Comparison of ENCODE assay signal across 8 cellular contexts in genomic region chr16:4182581-4183257, GRCh38. TPM values are rescaled to one million over a fixed set of nuclear protein-coding genes. Genes with fewer than 3 reads are reported as not detected.
DNase-seq lines count a peak whose midpoint lies in the region; ATAC-seq and TF ChIP-seq lines count a peak whose summit lies in the region.

No MANE protein-coding gene starts in this region.

- CTCF ChIA-PET in A673 (lab: Charles Lee), result no interaction called here

- H3K36me3 Mint-ChIP-seq in activated naive CD8-positive, alpha-beta T cell treated with anti-CD3 and anti-CD28 coated beads for 36 hours, result no peaks in the 10 kb centered on the region

- H3K27me3 ChIP-seq in A673 (replicated peaks; ENCODE audit: insufficient read depth, low read depth, low read length, poor library complexity) (no peaks in the 10 kb centered on the region), layer of hippocampus (ENCODE audit: control insufficient read depth, insufficient read depth, low read length) (no peaks in the 10 kb centered on the region), tibial nerve (no peaks in the 10 kb centered on the region)

- H3K27ac ChIP-seq in A673 (ENCODE audit: low read depth, low read length, poor library complexity, severe bottlenecking) (peak overlapping the region; percentile 82), layer of hippocampus (ENCODE audit: low read depth, low read length) (peak overlapping the region; percentile 95), tibial nerve (peak overlapping the region; percentile 83 to 98 (median 92))

- peak; percentile 27 for DNase-seq in A673 (ENCODE audit: low spot score)
- DNase-seq in activated naive CD8-positive, alpha-beta T cell treated with anti-CD3 and anti-CD28 coated beads for 36 hours, result no peak
- DNase-seq in tibial nerve (ENCODE audit: low spot score in 2 of 2), result no peak
- no peak for DNase-seq in kidney glomerular epithelial cell (lab: John Stamatoyannopoulos, UW)
- DNase-seq in GM03348 (ENCODE audit: low spot score), result no peak

- no peak for TF ChIP-seq POLR2A in tibial nerve (IDR thresholded peaks at IDR 0.05)

- no peaks in the 10 kb centered on the region for H3K9me3 Mint-ChIP-seq in activated naive CD8-positive, alpha-beta T cell treated with anti-CD3 and anti-CD28 coated beads for 36 hours

- intact Hi-C loops in A673 (cut with micrococcal nuclease; ENCODE audit: unreplicated experiment), result loop anchor here (10.0 kb wide), 1 partner anchor 188 kb away; no protein-coding TSS in a partner anchor

- H3K4me1 ChIP-seq in A673 (ENCODE audit: insufficient read depth, low read length, poor library complexity, severe bottlenecking), result no peaks in the 10 kb centered on the region
- H3K4me1 ChIP-seq in tibial nerve, result peaks cover 0 to 19% (median 6%) of the 10 kb centered on the region in 4 donors

- peak overlapping the region; percentile 82 for H3K27ac Mint-ChIP-seq in activated naive CD8-positive, alpha-beta T cell treated with anti-CD3 and anti-CD28 coated beads for 36 hours

- ATAC-seq in GM19351 (IDR thresholded peaks at IDR 0.05; ENCODE audit: unreplicated experiment), result peak; percentile 36
- peak; percentile 24 for ATAC-seq in HG03457 (IDR thresholded peaks at IDR 0.05; ENCODE audit: unreplicated experiment)

- peaks cover 7% of the 10 kb centered on the region for H3K27me3 Mint-ChIP-seq in activated naive CD8-positive, alpha-beta T cell treated with anti-CD3 and anti-CD28 coated beads for 36 hours

- WGBS in tibial nerve, 2 donors, result 87 to 88% methylated on average over 24 of the region's 24 CpGs

- H3K4me3 ChIP-seq in A673 (ENCODE audit: low read depth, low read length, poor library complexity, severe bottlenecking) (peak overlapping the region; percentile 63), tibial nerve (peak overlapping the region; percentile 52 to 88 (median 77))

- TF ChIP-seq EP300 in tibial nerve (IDR thresholded peaks at IDR 0.05), result no peak

- POLR2A ChIA-PET in A673 (lab: Charles Lee; ENCODE audit: low non-redundant PET), result no interaction called here

- TF ChIP-seq CTCF in A673 (conservative IDR thresholded peaks at IDR 0.05; ENCODE audit: low read depth, low read length), result no peak
- no peak for TF ChIP-seq CTCF in tibial nerve (IDR thresholded peaks at IDR 0.05)

- BruUV-seq in A673 (replicated peaks; lab: Mats Ljungman, UMichigan), result no TSS peak

- peak overlapping the region; percentile 80 for H3K4me3 Mint-ChIP-seq in activated naive CD8-positive, alpha-beta T cell treated with anti-CD3 and anti-CD28 coated beads for 36 hours

- peaks cover 9% of the 10 kb centered on the region for H3K4me1 Mint-ChIP-seq in activated naive CD8-positive, alpha-beta T cell treated with anti-CD3 and anti-CD28 coated beads for 36 hours

- H3K36me3 ChIP-seq in A673 (ENCODE audit: insufficient read depth, low read length, poor library complexity, severe bottlenecking) (no peaks in the 10 kb centered on the region), tibial nerve (no peaks in the 10 kb centered on the region)

- H3K9me3 ChIP-seq in A673 (ENCODE audit: low read depth, low read length, poor library complexity, severe bottlenecking) (no peaks in the 10 kb centered on the region), tibial nerve (no peaks in the 10 kb centered on the region)

RNA-seq across cellular contexts. Expression of gene SRL, which starts 59.2 kb away (rescaled TPM):
- total RNA-seq in A673 (2021) (0.11 TPM in 1 of 2 replicates, not detected in the other), tibial nerve (1 to 10 TPM in 3 of 4 donors, under 1 TPM in 1; 0.84 to 3.6 (median 1.5) TPM)
- not detected for total RNA-seq in activated naive CD8-positive, alpha-beta T cell treated with anti-CD3 and anti-CD28 coated beads for 36 hours
